In the genomic region with DNA sequence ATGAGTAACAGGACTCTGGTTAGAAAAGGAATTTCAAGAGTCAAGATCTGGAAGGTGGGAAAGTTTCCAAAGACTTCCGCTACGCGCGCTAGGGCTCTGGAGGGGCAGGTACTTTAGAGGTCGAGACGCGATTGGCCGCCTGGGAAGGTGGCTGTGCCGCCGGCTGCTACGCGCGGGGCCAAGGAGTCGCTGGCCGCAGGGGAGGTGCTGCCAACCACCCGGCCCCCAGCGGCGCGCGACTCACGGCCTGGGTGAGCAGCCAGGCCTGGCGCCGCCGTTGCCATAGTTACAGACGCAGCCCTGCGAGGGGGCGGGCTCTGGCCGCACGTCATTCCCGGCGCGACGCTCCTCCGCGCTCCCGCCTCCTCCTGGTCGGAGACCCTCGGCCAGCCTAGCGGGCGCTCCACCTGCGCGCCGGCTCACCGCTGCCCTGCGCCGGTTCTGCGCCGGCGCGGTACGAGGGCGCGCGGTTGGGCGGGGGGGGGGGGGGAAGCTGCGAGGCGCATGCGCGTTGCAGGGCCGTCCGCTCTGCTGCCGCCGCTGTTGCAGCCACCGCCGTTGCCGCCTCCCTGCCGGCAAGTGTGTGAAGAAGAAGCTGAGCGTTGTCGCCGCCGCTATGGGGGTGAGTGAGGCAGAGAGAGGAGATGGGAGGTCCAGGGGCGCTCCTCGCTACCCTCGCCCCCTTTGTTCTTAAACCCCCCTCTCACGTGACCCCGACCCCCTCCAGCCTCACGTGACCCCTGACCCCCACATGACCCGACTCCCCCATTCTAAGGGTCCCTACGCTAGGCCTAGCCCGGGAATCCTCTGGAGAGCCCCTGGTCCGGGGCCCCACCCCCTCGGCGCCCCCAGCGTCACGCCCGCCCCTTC, we compare ENCODE assay signal across 8 cellular contexts. TPM values are rescaled to one million over a fixed set of nuclear protein-coding genes. Genes with fewer than 3 reads are reported as not detected.
DNase-seq lines count a peak whose midpoint lies in the region; ATAC-seq and TF ChIP-seq lines count a peak whose summit lies in the region.

A gene (plus strand): TSS at position 522 of the 870 bp plus-strand sequence. CDS start 95 bp downstream, at position 617.

- WGBS in heart left ventricle, 4 donors = 0 to 2% (median 1%) methylated on average over 30 to 85 of the region's 86 CpGs

- peak within 1 kb of the TSS; percentile 90 for H3K4me3 ChIP-seq in adipocyte (ENCODE audit: low read length)
- peak within 1 kb of the TSS; percentile 50 to 94 (median 74) for H3K4me3 ChIP-seq in heart left ventricle

- no peaks in the 10 kb centered on the region for H3K9me3 ChIP-seq in adipocyte (ENCODE audit: control insufficient read depth, low read length)
- no peaks in the 10 kb centered on the region for H3K9me3 ChIP-seq in heart left ventricle

- no peaks in the 10 kb centered on the region for H3K9me3 Mint-ChIP-seq in progenitor cell of endocrine pancreas (ENCODE audit: low read depth)

- peak within 1 kb of the TSS; percentile 96 for H3K27ac Mint-ChIP-seq in progenitor cell of endocrine pancreas

- H3K4me1 ChIP-seq in adipocyte (ENCODE audit: control insufficient read depth, insufficient read depth, low read length) = peaks cover 11% of the 10 kb centered on the region
- peaks cover 0 to 33% (median 19%) of the 10 kb centered on the region in 12 donors for H3K4me1 ChIP-seq in heart left ventricle

- H3K27ac ChIP-seq in heart left ventricle = peak within 1 kb of the TSS in 11 of 12 donors; percentile 35 to 86 (median 75)

- TF ChIP-seq CTCF in GM13976 (IDR thresholded peaks at IDR 0.05; ENCODE audit: borderline replicate concordance, control extremely low read depth, extremely low read depth, insufficient read depth, missing control alignments) (no peak), heart left ventricle (IDR thresholded peaks at IDR 0.05) (peak in 2 of 12 donors; percentile 7 to 35), progenitor cell of endocrine pancreas (IDR thresholded peaks at IDR 0.05; ENCODE audit: unreplicated experiment) (no peak)

- ATAC-seq in HG02852 (IDR thresholded peaks at IDR 0.05; ENCODE audit: unreplicated experiment) (peak; percentile 85), heart left ventricle (peak; percentile 87 to 96 (median 94))

- TF ChIP-seq POLR2A in heart left ventricle (IDR thresholded peaks at IDR 0.05) = no peak

- in situ Hi-C loops in GM13976 (cut with MboI; ENCODE audit: low sequenced_read_pairs, unreplicated experiment) = no loop called here

- DNase-seq in GM13976 (ENCODE audit: low spot score) (peak; percentile 99), NCI-H1436 treated with DMSO at 0.1 percent for 48 hours (lab: John Stamatoyannopoulos, UW) (peak; percentile 63), T follicular helper cell (ENCODE audit: low read depth) (peak; percentile 84), adipocyte (ENCODE audit: low read depth) (peak; percentile 91), heart left ventricle (peak; percentile 89 to 95 (median 94)), progenitor cell of endocrine pancreas (ENCODE audit: low spot score, unreplicated experiment) (peak; percentile 96), ureter (ENCODE audit: low spot score) (peak; percentile 92)

- H3K4me3 Mint-ChIP-seq in progenitor cell of endocrine pancreas (ENCODE audit: low read depth) = peak within 1 kb of the TSS; percentile 81

- intact Hi-C loops in heart left ventricle (cut with DNase I) = loop anchor here in 3 of 10 donors (1.0 to 2.0 kb wide), 2 partner anchors 19 to 20 kb away; no protein-coding TSS in a partner anchor

- peaks cover 13% of the 10 kb centered on the region for H3K4me1 Mint-ChIP-seq in progenitor cell of endocrine pancreas (ENCODE audit: low read depth)

- H3K27me3 ChIP-seq in adipocyte (replicated peaks; ENCODE audit: control insufficient read depth, insufficient read depth, low read length) (no peaks in the 10 kb centered on the region), heart left ventricle (no peaks in the 10 kb centered on the region)

- no peaks in the 10 kb centered on the region for H3K36me3 Mint-ChIP-seq in progenitor cell of endocrine pancreas (ENCODE audit: insufficient read depth)

- no peaks in the 10 kb centered on the region for H3K27me3 Mint-ChIP-seq in progenitor cell of endocrine pancreas

- H3K36me3 ChIP-seq in adipocyte (ENCODE audit: control insufficient read depth, insufficient read depth, low read length, severe bottlenecking) = no peaks in the 10 kb centered on the region
- H3K36me3 ChIP-seq in heart left ventricle = peaks cover 0 to 3% (median 0%) of the 10 kb centered on the region in 9 donors

- peak within 1 kb of the TSS; percentile 86 for H3K9ac ChIP-seq in adipocyte (ENCODE audit: low read length)

RNA-seq across cellular contexts. Expression of the gene that starts here (rescaled TPM):
- total RNA-seq in heart left ventricle (10 to 100 TPM in 8 of 9 donors, 1 to 10 TPM in 1; 9.7 to 26.1 (median 18.8) TPM), progenitor cell of endocrine pancreas (60.6 and 62.3 TPM in 2 replicates), ureter (26.4 TPM)
- 10 to 100 TPM; 19.6 to 19.9 TPM for polyA plus RNA-seq in heart left ventricle

Comparison
In these comparisons a context has a peak if more than half of its experiments do, and no peak if none do; other contexts are left out.
1. Peak in every context shown above with its lines: DNase-seq, ATAC-seq, H3K4me3 ChIP-seq and H3K27ac ChIP-seq.